In genomic region chr10:14383266-14383665, GRCh38 we compare ENCODE assay signal across 25 cellular contexts. TPM values are rescaled to one million over a fixed set of nuclear protein-coding genes. Genes with fewer than 3 reads are reported as not detected.
A peak's percentile ranks its signal among the peaks of the same experiment; 100 is the strongest.
DNase-seq lines count a peak whose midpoint lies in the region; ATAC-seq, FAIRE-seq and TF ChIP-seq lines count a peak whose summit lies in the region.
"Had no signal": no experiment of that assay in that cellular context is flagged by ENCODE, and none has a peak within 500 bp of the region (broad histone marks: within the 10 kb centered on the region; RNA-seq: fewer than 3 reads in every experiment).

No MANE protein-coding gene starts in this region.

- POLR2A ChIA-PET in GM12878 (lab: Charles Lee): no interaction called here

- TF ChIP-seq RAD21 in GM12878 (IDR thresholded peaks at IDR 0.05; ENCODE audit: insufficient read depth, low read depth, low read length): no peak

- CTCF ChIA-PET in GM12878 (lab: Yijun Ruan, JAX): interaction anchor here (0.6 to 1.7 kb wide), 5 partner anchors 46 to 596 kb away, joined by 3 to 5 read pairs (median 3); partner anchors contain the start of gene SUV39H2

- H3K27ac ChIP-seq in GM12878 (ENCODE audit: control insufficient read depth, insufficient read depth) (no peak overlapping the region), thyroid gland (no peak overlapping the region)
- H3K27ac ChIP-seq: adrenal gland, heart left ventricle, lower lobe of right lung, skin epidermis, stomach had no signal

- H3K4me3 ChIP-seq in AG10803 (ENCODE audit: low read length) (no peak overlapping the region), GM12878 (no peak overlapping the region), thyroid gland (replicated peaks in 1 of 3) (no peak overlapping the region)
- H3K4me3 ChIP-seq: adrenal gland, heart left ventricle, K562, lower lobe of right lung, skin epidermis, stomach had no signal

- RAD21 ChIA-PET in GM12878 (lab: Charles Lee; ENCODE audit: unreplicated experiment): no interaction called here

- H4K20me1 ChIP-seq in GM12878 (ENCODE audit: control insufficient read depth, insufficient read depth): no peaks in the 10 kb centered on the region

- intact Hi-C loops in GM12878 (cut with micrococcal nuclease; ENCODE audit: unreplicated experiment) (no loop called here), thyroid gland (cut with DNase I) (no loop called here)

- H3K36me3 ChIP-seq in GM12878 (ENCODE audit: control insufficient read depth in 2 of 2, insufficient read depth in 2 of 2, low read length in 1 of 2) (no peaks in the 10 kb centered on the region), thyroid gland (no peaks in the 10 kb centered on the region)
- H3K36me3 ChIP-seq: adrenal gland, heart left ventricle, lower lobe of right lung, stomach had no signal

- TF ChIP-seq POLR2A in GM12878 (IDR thresholded peaks at IDR 0.05; ENCODE audit: low read depth, low read length) (no peak), H54 (IDR thresholded peaks at IDR 0.05; ENCODE audit: low read depth, low read length) (no peak), thyroid gland (IDR thresholded peaks at IDR 0.05) (no peak)

- TF ChIP-seq EP300 in GM12878 (IDR thresholded peaks at IDR 0.05; ENCODE audit: borderline replicate concordance in 1 of 2, control insufficient read depth in 1 of 2, low read depth in 2 of 2, low read length in 2 of 2): no peak

- no peak overlapping the region for H2AFZ ChIP-seq in GM12878 (ENCODE audit: control insufficient read depth, low read depth, low read length)

- SMC1A ChIA-PET in GM12878 (lab: Charles Lee; ENCODE audit: uncharacterized antibody, unreplicated experiment): interaction anchor here (0.6 to 1.5 kb wide), 2 partner anchors 10 to 1266 kb away, joined by 3 read pairs; no protein-coding TSS in a partner anchor

- H3K4me1 ChIP-seq in GM12878 (ENCODE audit: control insufficient read depth, insufficient read depth, low read length) (peaks cover 27% of the 10 kb centered on the region), thyroid gland (peaks cover 0 to 4% of the 10 kb centered on the region in 2 donors)
- H3K4me1 ChIP-seq: adrenal gland, heart left ventricle, lower lobe of right lung, stomach had no signal

- in situ Hi-C loops in GM12878 (cut with MboI): no loop called here

- no peak for ATAC-seq in GM12878
- ATAC-seq in omental fat pad (ENCODE audit: low FRiP score): no peak
- ATAC-seq: activated T-helper 17 cell treated with anti-CD3 and anti-CD28 coated beads, Interleukin-2, amount 50 U/mL, for 72 hours; heart left ventricle; K562; lower lobe of right lung; SK-N-SH treated with all-trans-retinoic acid at 6 μM for 48 hours had no signal

- 74% methylated on average over 7 of the region's 7 CpGs for WGBS in GM12878 (ENCODE audit: insufficient coverage, insufficient replicate concordance, low lambda C conversion rate, missing lambda C conversion rate)
- WGBS in thyroid gland, 2 donors: 92 to 94% methylated on average over 7 of the region's 7 CpGs

- TF ChIP-seq CTCF in AG10803 (conservative IDR thresholded peaks at IDR 0.05; ENCODE audit: low read length): no peak
- no peak for TF ChIP-seq CTCF in GM12878 (IDR thresholded peaks at IDR 0.05 in 2 of 3, conservative IDR thresholded peaks at IDR 0.05 in 1 of 3; ENCODE audit: control insufficient read depth in 2 of 3, extremely low read depth in 1 of 3, insufficient read depth in 1 of 3, low read depth in 3 of 3, low read length in 3 of 3)
- TF ChIP-seq CTCF in omental fat pad (IDR thresholded peaks at IDR 0.05): no peak
- no peak for TF ChIP-seq CTCF in thyroid gland (IDR thresholded peaks at IDR 0.05)

- H3K9ac ChIP-seq in GM12878 (ENCODE audit: control insufficient read depth, insufficient read depth, low read length): no peak overlapping the region

- H3K4me2 ChIP-seq in GM12878 (ENCODE audit: control insufficient read depth, insufficient read depth): 0 out of 2 replicates have a peak overlapping the region, but pooled peaks have one; percentile 18

- peaks cover under 1% of the 10 kb centered on the region; the same call in 1 of the 3 replicates for H3K9me3 ChIP-seq in GM12878 (replicated peaks; ENCODE audit: control insufficient read depth, insufficient read depth, low read length)
- no peaks in the 10 kb centered on the region for H3K9me3 ChIP-seq in thyroid gland
- H3K9me3 ChIP-seq: adrenal gland, heart left ventricle, lower lobe of right lung, stomach had no signal

- peak; percentile 44 for DNase-seq in AG10803 (ENCODE audit: low read depth)
- no peak for DNase-seq in HTR-8/SVneo (ENCODE audit: insufficient read length, low spot score)
- no peak for DNase-seq in GM12878 (ENCODE audit: low read depth, low spot score)
- DNase-seq in myocyte (ENCODE audit: low read depth): peak; percentile 77
- DNase-seq in omental fat pad (ENCODE audit: low spot score): no peak
- DNase-seq in H54 (ENCODE audit: insufficient read length, low spot score): no peak
- DNase-seq in thyroid gland: no peak
- DNase-seq in DMS 273 treated with DMSO at 0.1 percent for 48 hours (lab: John Stamatoyannopoulos, UW): no peak
- DNase-seq: activated CD4-positive, alpha-beta T cell treated with anti-CD3 and anti-CD28 coated beads for 1 hour; adrenal gland; CD4-positive, alpha-beta T cell; DMS53; endodermal cell; heart left ventricle; lower lobe of right lung; naive B cell; NCI-H2029; NCI-H446 treated with DMSO at 0.1 percent for 48 hours; NK-92 treated with Interleukin-12 subunit alpha and Interleukin-12 subunit beta, amount 100 ng/mL, for 24 hours; stimulated activated CD4-positive, alpha-beta T cell treated with anti-CD3 and anti-CD28 coated beads, Interleukin-4, amount 100 ng/mL, for 24 hours; stomach had no signal

- H3K27me3 ChIP-seq in GM12878 (replicated peaks in 1 of 2; ENCODE audit: control insufficient read depth in 2 of 2, insufficient read depth in 2 of 2, low read length in 1 of 2) (peaks cover 0 to 1% of the 10 kb centered on the region in 2 experiments; a peak in 2 of 4 replicates), thyroid gland (no peaks in the 10 kb centered on the region)
- H3K27me3 ChIP-seq: adrenal gland had no signal

- no peaks in the 10 kb centered on the region for H3K79me2 ChIP-seq in GM12878 (ENCODE audit: control insufficient read depth, insufficient read depth, low read length)

- FAIRE-seq in HTR-8/SVneo (lab: Jason Lieb, UNC) (peak; percentile 13), GM12878 (lab: Jason Lieb, UNC) (no peak), H54 (lab: Jason Lieb, UNC) (no peak)
- FAIRE-seq: K562 had no signal

- BruUV-seq in GM12878 (replicated peaks; lab: Mats Ljungman, UMichigan): no TSS peak

TF ChIP-seq in GM12878, 131 proteins besides CTCF, POLR2A, EP300 and RAD21 (continues in another document):
- TF ChIP-seq TBL1XR1 (IDR thresholded peaks at IDR 0.05; ENCODE audit: low read depth, low read length) (no peak), SIN3A (IDR thresholded peaks at IDR 0.05; ENCODE audit: low read depth, low read length) (no peak), SUZ12 (IDR thresholded peaks at IDR 0.05; ENCODE audit: unreplicated experiment) (no peak), STAT3 (IDR thresholded peaks at IDR 0.05; ENCODE audit: low read depth, low read length) (no peak), SIX5 (IDR thresholded peaks at IDR 0.05; ENCODE audit: low read depth, low read length, severe bottlenecking) (no peak), NFYA (IDR thresholded peaks at IDR 0.05; ENCODE audit: borderline replicate concordance, low read depth, low read length) (no peak), DPF2 (IDR thresholded peaks at IDR 0.05) (no peak), RBBP5 (conservative IDR thresholded peaks at IDR 0.05) (no peak), CBX3 (IDR thresholded peaks at IDR 0.05; ENCODE audit: borderline replicate concordance, low read depth) (no peak)
- TF ChIP-seq, protein P1, sequence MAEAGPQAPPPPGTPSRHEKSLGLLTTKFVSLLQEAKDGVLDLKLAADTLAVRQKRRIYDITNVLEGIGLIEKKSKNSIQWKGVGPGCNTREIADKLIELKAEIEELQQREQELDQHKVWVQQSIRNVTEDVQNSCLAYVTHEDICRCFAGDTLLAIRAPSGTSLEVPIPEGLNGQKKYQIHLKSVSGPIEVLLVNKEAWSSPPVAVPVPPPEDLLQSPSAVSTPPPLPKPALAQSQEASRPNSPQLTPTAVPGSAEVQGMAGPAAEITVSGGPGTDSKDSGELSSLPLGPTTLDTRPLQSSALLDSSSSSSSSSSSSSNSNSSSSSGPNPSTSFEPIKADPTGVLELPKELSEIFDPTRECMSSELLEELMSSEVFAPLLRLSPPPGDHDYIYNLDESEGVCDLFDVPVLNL (IDR thresholded peaks at IDR 0.05; ENCODE audit: low read depth, low read length): no peak

RNA-seq across cellular contexts. Expression of gene FRMD4A, which starts 52.5 kb away (rescaled TPM):
- total RNA-seq in GM12878 (2013; cell fraction: nucleolus; rRNA removed): 344 and 352 TPM in 2 replicates
- total RNA-seq in GM12878 (2014; rRNA removed) (42.5 and 43.8 TPM in 2 replicates), GM12878 (2014; rRNA removed; fragmentation: Illumina TruSeq; extraction: Trizol) (37.2 and 37.6 TPM in 2 replicates), GM12878 (2021) (62.2 and 65.5 TPM in 2 replicates), myocyte (23.0 and 34.6 TPM in 2 replicates), omental fat pad (100 to 1,000 TPM in 1 of 4 donors, 10 to 100 TPM in 3; 66.8 to 119 (median 81.6) TPM), thyroid gland (10 to 100 TPM; 10.6 to 18.6 (median 16.3) TPM)
- polyA plus RNA-seq in GM12878 (2011; ENCODE audit: low read depth): 17.5 TPM
- polyA plus RNA-seq in GM12878 (2011; rRNA removed) (10.3 and 21.5 TPM in 2 replicates), GM12878 (2014; fragmentation: Illumina TruSeq; extraction: Trizol) (45.7 and 75.2 TPM in 2 replicates), GM12878 (2014; fragmentation: Nextera tagmentation; extraction: Ambion mirVana) (10 to 100 TPM; 17.8 to 18.5 TPM), GM12878 (2014; rRNA removed) (56.7 and 63.1 TPM in 2 replicates), GM12878 (2016; fragmentation: Nextera tagmentation; extraction: Ambion mirVana) (10 to 100 TPM; 36.8 to 40.9 TPM)
- 19.1 and 20.4 TPM in 2 replicates for polyA plus RNA-seq in GM12878 (2011; cell fraction: cytosol; rRNA removed)
- 43.0 and 48.6 TPM in 2 replicates for polyA plus RNA-seq in GM12878 (2011; cell fraction: nucleus; rRNA removed)
- 32.9 and 45.1 TPM in 2 replicates for polyA plus RNA-seq in GM12878 (2012)
- polyA minus RNA-seq in GM12878 (2011; rRNA and poly(A)+ RNA removed): 31.8 and 34.6 TPM in 2 replicates
- 11.6 and 18.6 TPM in 2 replicates for polyA minus RNA-seq in GM12878 (2011; cell fraction: cytosol; rRNA and poly(A)+ RNA removed)
- 21.2 and 48.1 TPM in 2 replicates for polyA minus RNA-seq in GM12878 (2011; cell fraction: nucleus; rRNA and poly(A)+ RNA removed)
- polyA plus RNA-seq in myocyte (2012): 19.7 TPM

Comparison
In these comparisons a context has a peak if more than half of its experiments do, and no peak if none do; other contexts are left out.
1. DNase-seq: peak in AG10803 (single experiment) and myocyte (single experiment); none in HTR-8/SVneo (single experiment), GM12878 (single experiment), omental fat pad (single experiment), H54 (single experiment), thyroid gland (0 of 2) and DMS 273 treated with DMSO at 0.1 percent for 48 hours (single experiment).